ENCODE assay signal across 8 cellular contexts in genomic region chr11:112113539-112114457, GRCh38. TPM values are rescaled to one million over a fixed set of nuclear protein-coding genes. Genes with fewer than 3 reads are reported as not detected.
A peak's percentile ranks its signal among the peaks of the same experiment; 100 is the strongest.
DNase-seq lines count a peak whose midpoint lies in the region; ATAC-seq and TF ChIP-seq lines count a peak whose summit lies in the region.

No MANE protein-coding gene starts in this region.

- H3K4me3 ChIP-seq in DOHH2 (ENCODE audit: low read length) (no peak overlapping the region), aorta (ENCODE audit: low read length in 2 of 2) (no peak overlapping the region), ovary (no peak overlapping the region)

- TF ChIP-seq CTCF in DOHH2 (IDR thresholded peaks at IDR 0.05; ENCODE audit: low read depth, low read length, poor library complexity, severe bottlenecking) (peak; percentile 60), ovary (IDR thresholded peaks at IDR 0.05) (peak in 1 of 3 donors; percentile 30)

- intact Hi-C loops in aorta (cut with DNase I): loop anchor here (2.0 to 10.0 kb wide), 4 partner anchors 61 to 171 kb away; partner anchors contain the start of gene BCO2 (in 2 of the 2)
- intact Hi-C loops in ovary (cut with DNase I): no loop called here

- H4K20me1 ChIP-seq in DOHH2 (ENCODE audit: control insufficient read depth, insufficient read depth, low read depth, low read length): no peaks in the 10 kb centered on the region

- 59 to 65% methylated on average over 6 of the region's 6 CpGs for WGBS in aorta, 2 donors
- 52 to 61% (median 58%) methylated on average over 6 of the region's 6 CpGs for WGBS in ovary, 3 donors

- no peaks in the 10 kb centered on the region for H3K9me2 ChIP-seq in DOHH2 (replicated peaks; ENCODE audit: control insufficient read depth, low read length)

- peak overlapping the region; percentile 39 for H3K4me2 ChIP-seq in DOHH2 (ENCODE audit: low read length)

- no peaks in the 10 kb centered on the region for H3K79me2 ChIP-seq in DOHH2 (ENCODE audit: control insufficient read depth, low read length)

- no peaks in the 10 kb centered on the region for H3K36me3 Mint-ChIP-seq in activated naive CD8-positive, alpha-beta T cell treated with anti-CD3 and anti-CD28 coated beads, Interleukin-2, amount 50 U/mL, for 24 hours (ENCODE audit: low read depth)

- H3K27me3 ChIP-seq in DOHH2 (ENCODE audit: control insufficient read depth, low read length) (no peaks in the 10 kb centered on the region), aorta (ENCODE audit: control insufficient read depth in 1 of 2, insufficient read depth in 2 of 2, low read length in 1 of 2) (no peaks in the 10 kb centered on the region), ovary (no peaks in the 10 kb centered on the region)

- peak; percentile 97 for ATAC-seq in left lobe of liver
- peak; percentile 75 for ATAC-seq in aorta (ENCODE audit: low FRiP score)
- ATAC-seq in activated naive CD8-positive, alpha-beta T cell treated with anti-CD3 and anti-CD28 coated beads, Interleukin-2, amount 50 U/mL, for 24 hours: no peak

- no peak overlapping the region for H3K27ac Mint-ChIP-seq in activated naive CD8-positive, alpha-beta T cell treated with anti-CD3 and anti-CD28 coated beads, Interleukin-2, amount 50 U/mL, for 24 hours

- H3F3A ChIP-seq in DOHH2 (ENCODE audit: control insufficient read depth, insufficient read depth): no peaks in the 10 kb centered on the region

- no peaks in the 10 kb centered on the region for H3K27me3 Mint-ChIP-seq in activated naive CD8-positive, alpha-beta T cell treated with anti-CD3 and anti-CD28 coated beads, Interleukin-2, amount 50 U/mL, for 24 hours

- H3K27ac ChIP-seq in DOHH2 (ENCODE audit: low read depth, low read length) (no peak overlapping the region), aorta (ENCODE audit: low read depth in 1 of 2, low read length in 2 of 2) (no peak overlapping the region), ovary (no peak overlapping the region)

- H3K9me3 Mint-ChIP-seq in activated naive CD8-positive, alpha-beta T cell treated with anti-CD3 and anti-CD28 coated beads, Interleukin-2, amount 50 U/mL, for 24 hours: no peaks in the 10 kb centered on the region

- H3K4me1 ChIP-seq in DOHH2 (ENCODE audit: control insufficient read depth, low read length) (peaks cover 4% of the 10 kb centered on the region; the same call in 1 of the 2 replicates), aorta (ENCODE audit: control insufficient read depth in 1 of 2, insufficient read depth in 2 of 2, low read length in 2 of 2) (no peaks in the 10 kb centered on the region), ovary (ENCODE audit: insufficient read depth) (no peaks in the 10 kb centered on the region)

- no peak for TF ChIP-seq POLR2A in ovary (IDR thresholded peaks at IDR 0.05)

- H3K9me3 ChIP-seq in DOHH2 (ENCODE audit: control insufficient read depth, insufficient read depth, low read length): no peaks in the 10 kb centered on the region
- H3K9me3 ChIP-seq in aorta (ENCODE audit: control insufficient read depth, low read length): no peaks in the 10 kb centered on the region
- no peaks in the 10 kb centered on the region for H3K9me3 ChIP-seq in ovary

- TF ChIP-seq EP300 in ovary (IDR thresholded peaks at IDR 0.05): no peak

- H3K36me3 ChIP-seq in DOHH2 (ENCODE audit: control insufficient read depth, low read length): no peaks in the 10 kb centered on the region
- peaks cover 0 to 1% of the 10 kb centered on the region in 2 donors for H3K36me3 ChIP-seq in aorta (ENCODE audit: control insufficient read depth in 1 of 2, insufficient read depth in 2 of 2, low read length in 1 of 2)
- H3K36me3 ChIP-seq in ovary: no peaks in the 10 kb centered on the region

- peaks cover 9% of the 10 kb centered on the region for H3K4me1 Mint-ChIP-seq in activated naive CD8-positive, alpha-beta T cell treated with anti-CD3 and anti-CD28 coated beads, Interleukin-2, amount 50 U/mL, for 24 hours

- no peak overlapping the region for H3K4me3 Mint-ChIP-seq in activated naive CD8-positive, alpha-beta T cell treated with anti-CD3 and anti-CD28 coated beads, Interleukin-2, amount 50 U/mL, for 24 hours

- DNase-seq in HT1080 (ENCODE audit: low read depth): peak; percentile 73
- peak; percentile 36 to 67 for DNase-seq in NOMO-1 (lab: John Stamatoyannopoulos, UW; ENCODE audit: unreplicated experiment in 2 of 2)
- DNase-seq in cerebellum (ENCODE audit: low spot score): peak; percentile 53
- DNase-seq in left lobe of liver (ENCODE audit: low spot score): no peak
- DNase-seq in aorta: no peak
- DNase-seq in activated naive CD8-positive, alpha-beta T cell treated with anti-CD3 and anti-CD28 coated beads, Interleukin-2, amount 50 U/mL, for 24 hours: no peak
- no peak for DNase-seq in ovary

RNA-seq across cellular contexts. Expression of gene SDHD, which starts 27.1 kb away (rescaled TPM):
- 247 and 308 TPM in 2 replicates for total RNA-seq in HT1080 (2014; rRNA removed; shearing (Covaris generic))
- polyA plus RNA-seq in HT1080 (2015; cell fraction: cytosol; rRNA removed): 169 and 176 TPM in 2 replicates
- 78.0 and 107 TPM in 2 replicates for polyA plus RNA-seq in HT1080 (2015; cell fraction: nucleus; rRNA removed)
- total RNA-seq in cerebellum (53.7 TPM), left lobe of liver (168 TPM), aorta (10 to 100 TPM; 58.4 to 65.2 TPM), ovary (10 to 100 TPM; 64.9 to 85.9 (median 83.2) TPM)
- polyA plus RNA-seq in aorta (100 to 1,000 TPM in 1 of 2 donors, 10 to 100 TPM in 1; 96.3 to 157 TPM), ovary (10 to 100 TPM; 85.1 to 98.4 TPM)

RNA-seq across cellular contexts. Expression of gene TIMM8B, which starts 27.2 kb away (rescaled TPM):
- 106 and 119 TPM in 2 replicates for total RNA-seq in HT1080 (2014; rRNA removed; shearing (Covaris generic))
- polyA plus RNA-seq in HT1080 (2015; cell fraction: cytosol; rRNA removed): 37.7 and 58.2 TPM in 2 replicates
- 9.3 and 15.4 TPM in 2 replicates for polyA plus RNA-seq in HT1080 (2015; cell fraction: nucleus; rRNA removed)
- 57.9 TPM for total RNA-seq in cerebellum
- 34.5 TPM for total RNA-seq in left lobe of liver
- 10 to 100 TPM; 30.4 to 31.9 TPM for total RNA-seq in aorta
- 100 to 1,000 TPM in 1 of 2 donors, 10 to 100 TPM in 1; 45.4 to 131 TPM for polyA plus RNA-seq in aorta
- total RNA-seq in ovary: 10 to 100 TPM; 21.8 to 45.7 (median 31.4) TPM
- polyA plus RNA-seq in ovary: 10 to 100 TPM; 53.3 to 71.1 TPM

RNA-seq across cellular contexts. Expression of gene NKAPD1, which starts 39.7 kb away (rescaled TPM):
- total RNA-seq in HT1080 (2014; rRNA removed; shearing (Covaris generic)): 22.1 and 27.2 TPM in 2 replicates
- 34.9 and 49.1 TPM in 2 replicates for polyA plus RNA-seq in HT1080 (2015; cell fraction: cytosol; rRNA removed)
- polyA plus RNA-seq in HT1080 (2015; cell fraction: nucleus; rRNA removed): 32.5 and 33.2 TPM in 2 replicates
- total RNA-seq in cerebellum: 24.1 TPM
- 5.6 TPM for total RNA-seq in left lobe of liver
- total RNA-seq in aorta: 10 to 100 TPM; 14.7 to 16.3 TPM
- 10 to 100 TPM; 14.4 to 19.7 TPM for polyA plus RNA-seq in aorta
- total RNA-seq in ovary: 10 to 100 TPM; 11.4 to 23.1 (median 17.2) TPM
- 10 to 100 TPM; 18.8 to 48.2 TPM for polyA plus RNA-seq in ovary

RNA-seq across cellular contexts. Expression of gene PIH1D2, which starts 40.0 kb away (rescaled TPM):
- 1.3 TPM in 2 replicates for total RNA-seq in HT1080 (2014; rRNA removed; shearing (Covaris generic))
- 0.85 and 1.8 TPM in 2 replicates for polyA plus RNA-seq in HT1080 (2015; cell fraction: cytosol; rRNA removed)
- polyA plus RNA-seq in HT1080 (2015; cell fraction: nucleus; rRNA removed): 1.3 and 3.1 TPM in 2 replicates
- total RNA-seq in cerebellum: 3.4 TPM
- total RNA-seq in left lobe of liver: 0.91 TPM
- total RNA-seq in aorta: 1 to 10 TPM in 1 of 2 donors, under 1 TPM in 1; 0.49 to 1.4 TPM
- polyA plus RNA-seq in aorta: 10 to 100 TPM in 1 of 2 donors, 1 to 10 TPM in 1; 1.0 to 10.3 TPM
- 1 to 10 TPM in 6 of 7 donors, under 1 TPM in 1; 0.83 to 8.6 (median 2.4) TPM for total RNA-seq in ovary
- 1 to 10 TPM in 1 of 2 donors, under 1 TPM in 1; 0.94 to 2.3 TPM for polyA plus RNA-seq in ovary

RNA-seq across cellular contexts. Expression of gene IL18, which starts 50.1 kb away (rescaled TPM):
- total RNA-seq in HT1080 (2014; rRNA removed; shearing (Covaris generic)): 0.32 TPM in 1 of 2 replicates, not detected in the other
- 0.21 and 0.74 TPM in 2 replicates for polyA plus RNA-seq in HT1080 (2015; cell fraction: cytosol; rRNA removed)
- 0.58 TPM in 1 of 2 replicates, not detected in the other for polyA plus RNA-seq in HT1080 (2015; cell fraction: nucleus; rRNA removed)
- total RNA-seq in cerebellum (0.36 TPM), left lobe of liver (1.9 TPM), aorta (10 to 100 TPM; 11.1 to 17.1 TPM), ovary (10 to 100 TPM in 1 of 7 donors, 1 to 10 TPM in 6; 1.7 to 17.1 (median 3.5) TPM)
- polyA plus RNA-seq in aorta (10 to 100 TPM in 1 of 2 donors, 1 to 10 TPM in 1; 4.1 to 29.8 TPM), ovary (1 to 10 TPM; 2.2 to 7.7 TPM)

Comparison
In these comparisons a context has a peak if more than half of its experiments do, and no peak if none do; other contexts are left out.
1. DNase-seq: peak in HT1080 (single experiment), NOMO-1 (2 of 2) and cerebellum (single experiment); none in left lobe of liver (single experiment), aorta (0 of 2), activated naive CD8-positive, alpha-beta T cell treated with anti-CD3 and anti-CD28 coated beads, Interleukin-2, amount 50 U/mL, for 24 hours (single experiment) and ovary (0 of 5).
2. intact Hi-C loops: an anchor here in aorta (2.0 to 10.0 kb wide); none called in ovary.